ENCODE assay signal across 19 cellular contexts in genomic region chr17:61493830-61494324, GRCh38. TPM values are rescaled to one million over a fixed set of nuclear protein-coding genes. Genes with fewer than 3 reads are reported as not detected.
"Had no signal": no experiment of that assay in that cellular context is flagged by ENCODE, and none has a peak within 500 bp of the region (broad histone marks: within the 10 kb centered on the region; RNA-seq: fewer than 3 reads in every experiment).

No MANE protein-coding gene starts in this region.

RNA-seq across cellular contexts. Expression of gene TBX4, which starts 41.7 kb away (rescaled TPM):
- total RNA-seq: activated B cell treated with CpG ODN at 0.5 μM for 24 hours; activated CD4-positive, alpha-beta memory T cell treated with anti-CD3 and anti-CD28 coated beads for 36 hours; activated CD4-positive, alpha-beta T cell treated with anti-CD3 and anti-CD28 coated beads, Interleukin-2, amount 10 ng/mL, durations not matched to agents 24 days and 14 days; activated CD8-positive, alpha-beta memory T cell treated with anti-CD3 and anti-CD28 coated beads for 36 hours; activated CD8-positive, alpha-beta T cell treated with anti-CD3 and anti-CD28 coated beads for 36 hours; activated naive CD4-positive, alpha-beta T cell treated with anti-CD3 and anti-CD28 coated beads for 36 hours; activated naive CD4-positive, alpha-beta T cell treated with anti-CD3 and anti-CD28 coated beads, Interleukin-2, amount 50 U/mL, for 72 hours; activated naive CD8-positive, alpha-beta T cell treated with anti-CD3 and anti-CD28 coated beads for 36 hours; activated T-cell treated with anti-CD3 and anti-CD28 coated beads, Interleukin-2, amount 50 U/mL, for 4 hours; activated T-cell treated with anti-CD3 and anti-CD28 coated beads, Interleukin-2, amount 50 U/mL, for 72 hours; activated T-helper 1 cell treated with anti-CD3 and anti-CD28 coated beads, Interleukin-12 subunit alpha, Interleukin-12 subunit beta, Interleukin-2, Interleukin-4 antibody, amounts not matched to agents 30 ng/mL and 10 ng/mL and 1 ng/mL, durations not matched to agents 14 hours and 24 hours and 36 hours; activated T-helper 17 cell treated with anti-CD3 and anti-CD28 coated beads, Interleukin-2, amount 50 U/mL, for 72 hours; body of pancreas; cerebellum; T-cell; T-helper 1 cell treated with Interleukin-12 subunit alpha and Interleukin-12 subunit beta and Interleukin-4 antibody, amounts not matched to agents 30 ng/mL and 1 ng/mL, for 36 hours; T-helper 17 cell; T-helper 2 cell treated with Interferon-gamma antibody and Interleukin-4, amounts not matched to agents 100 ng/mL and 5 ng/mL, for 36 hours had no signal
- polyA plus RNA-seq: aorta had no signal
